17 cellular contexts compared by ENCODE assay signal in genomic region chr12:108980831-108981618, GRCh38. TPM values are rescaled to one million over a fixed set of nuclear protein-coding genes. Genes with fewer than 3 reads are reported as not detected.
A peak's percentile ranks its signal among the peaks of the same experiment; 100 is the strongest.
DNase-seq lines count a peak whose midpoint lies in the region; ATAC-seq and TF ChIP-seq lines count a peak whose summit lies in the region.
"Had no signal": no experiment of that assay in that cellular context is flagged by ENCODE, and none has a peak within 500 bp of the region (broad histone marks: within the 10 kb centered on the region; RNA-seq: fewer than 3 reads in every experiment).

No MANE protein-coding gene starts in this region.

- no peak overlapping the region for H4K91ac ChIP-seq in mesenchymal stem cell (ENCODE audit: low read length)

- peaks cover 8% of the 10 kb centered on the region; the same call in 1 of the 2 replicates for H3K27me3 ChIP-seq in MG63
- H3K27me3 ChIP-seq in mesenchymal stem cell (ENCODE audit: control insufficient read depth in 1 of 2, insufficient read depth in 1 of 2, low read length in 2 of 2) = peaks cover 5 to 16% of the 10 kb centered on the region in 2 experiments
- H3K27me3 ChIP-seq: ovary had no signal

- H3K79me1 ChIP-seq in mesenchymal stem cell (replicated peaks; ENCODE audit: low read length, poor library complexity, severe bottlenecking) = no peaks in the 10 kb centered on the region

- no peaks in the 10 kb centered on the region for H3K4me1 ChIP-seq in mesenchymal stem cell (ENCODE audit: control insufficient read depth, insufficient read depth, low read depth, low read length)

- H2BK15ac ChIP-seq in mesenchymal stem cell (ENCODE audit: low read depth, poor library complexity, severe bottlenecking) = no peak overlapping the region

- no peak overlapping the region for H3K4ac ChIP-seq in mesenchymal stem cell (ENCODE audit: low read depth in 1 of 2, low read length in 2 of 2)

- H3K4me3 ChIP-seq in MG63 (no peak overlapping the region), fibroblast of pulmonary artery (replicated peaks; ENCODE audit: low read depth, low read length) (no peak overlapping the region), mesenchymal stem cell (ENCODE audit: insufficient read depth in 1 of 2, low read depth in 1 of 2, low read length in 2 of 2) (no peak overlapping the region)
- H3K4me3 ChIP-seq: ovary, smooth muscle cell had no signal

- no peak overlapping the region for H4K8ac ChIP-seq in mesenchymal stem cell (ENCODE audit: low read length)

- H3K9me3 ChIP-seq in MG63 = no peaks in the 10 kb centered on the region
- no peaks in the 10 kb centered on the region for H3K9me3 ChIP-seq in mesenchymal stem cell (ENCODE audit: control insufficient read depth, low read length)
- H3K9me3 ChIP-seq: ovary had no signal

- H3K18ac ChIP-seq in mesenchymal stem cell (ENCODE audit: low read depth in 1 of 2, low read length in 2 of 2) = no peak overlapping the region

- no peak overlapping the region for H2AK5ac ChIP-seq in mesenchymal stem cell (ENCODE audit: low read length, severe bottlenecking)

- no peak overlapping the region for H3K14ac ChIP-seq in mesenchymal stem cell (ENCODE audit: low read length in 2 of 2)

- ATAC-seq in HG03521 (IDR thresholded peaks at IDR 0.05; ENCODE audit: unreplicated experiment) = no peak

- H2AFZ ChIP-seq in mesenchymal stem cell (ENCODE audit: low read depth, low read length) = no peak overlapping the region

- H2BK120ac ChIP-seq in mesenchymal stem cell (ENCODE audit: low read depth, low read length) = no peak overlapping the region

- DNase-seq in AG20443 (ENCODE audit: low spot score) (peak; percentile 62), MG63 (peak; percentile 5), fibroblast of pulmonary artery (ENCODE audit: low read depth) (peak; percentile 63), mesenchymal stem cell (no peak), NCI-H2196 treated with DMSO at 0.1 percent for 48 hours (lab: John Stamatoyannopoulos, UW; ENCODE audit: unreplicated experiment) (no peak), NCI-H526 (lab: John Stamatoyannopoulos, UW) (no peak), NCI-H1694 treated with DMSO at 0.1 percent for 48 hours (lab: John Stamatoyannopoulos, UW) (no peak)
- DNase-seq: activated CD8-positive, alpha-beta memory T cell treated with anti-CD3 and anti-CD28 coated beads for 24 hours; anterior cingulate cortex; NCI-H1105 treated with DMSO at 0.1 percent for 48 hours; ovary; stimulated activated naive B cell treated with anti-CD40 and anti-IgM and Interleukin-4, amounts not matched to agents 10 μg/mL and 1 μg/mL and 100 μg/mL, for 72 hours had no signal

- 63% methylated on average over 8 of the region's 9 CpGs for WGBS in mesenchymal stem cell

- no peak for TF ChIP-seq CTCF in fibroblast of pulmonary artery (IDR thresholded peaks at IDR 0.05; ENCODE audit: low read length, missing control alignments)

- H2BK5ac ChIP-seq in mesenchymal stem cell (ENCODE audit: low read depth, low read length, poor library complexity, severe bottlenecking) = no peak overlapping the region

- no peak overlapping the region for H3K4me2 ChIP-seq in mesenchymal stem cell (ENCODE audit: low read length, poor library complexity, severe bottlenecking)
- H3K4me2 ChIP-seq: smooth muscle cell had no signal

- H3K23ac ChIP-seq in mesenchymal stem cell (ENCODE audit: low read length in 2 of 2) = no peak overlapping the region

- peak overlapping the region; percentile 7 for H3K27ac ChIP-seq in mesenchymal stem cell (ENCODE audit: low read length, poor library complexity, severe bottlenecking)
- H3K27ac ChIP-seq: ovary had no signal

- H2BK12ac ChIP-seq in mesenchymal stem cell (ENCODE audit: low read length in 2 of 2) = no peak overlapping the region

- H3K36me3 ChIP-seq in MG63 = no peaks in the 10 kb centered on the region
- no peaks in the 10 kb centered on the region for H3K36me3 ChIP-seq in mesenchymal stem cell (ENCODE audit: control insufficient read depth in 1 of 2, insufficient read depth in 2 of 2, low read depth in 1 of 2, low read length in 2 of 2)
- H3K36me3 ChIP-seq: ovary had no signal

- H3K9ac ChIP-seq in mesenchymal stem cell (ENCODE audit: low read length) = no peak overlapping the region

RNA-seq across cellular contexts. Expression of gene SVOP, which starts 39.8 kb away (rescaled TPM):
- total RNA-seq in MG63 (2014; rRNA removed; shearing (Covaris generic); ENCODE audit: low replicate concordance) = not detected in 2 replicates
- polyA plus RNA-seq in mesenchymal stem cell (2013, experiment 1 of 2) = not detected
- polyA plus RNA-seq in mesenchymal stem cell (2013, experiment 2 of 2) = not detected
- total RNA-seq: fibroblast of villous mesenchyme, ovary, SK-MEL-5, smooth muscle cell had no signal
- polyA plus RNA-seq: BJ, ovary, smooth muscle cell had no signal

Comparison
In these comparisons a context has a peak if more than half of its experiments do, and no peak if none do; other contexts are left out.
1. DNase-seq: peak in AG20443 (single experiment), MG63 (single experiment) and fibroblast of pulmonary artery (single experiment); none in mesenchymal stem cell (single experiment), NCI-H2196 treated with DMSO at 0.1 percent for 48 hours (single experiment), NCI-H526 (0 of 2) and NCI-H1694 treated with DMSO at 0.1 percent for 48 hours (single experiment).